ENCODE assay signal across 9 cellular contexts in the genomic region with DNA sequence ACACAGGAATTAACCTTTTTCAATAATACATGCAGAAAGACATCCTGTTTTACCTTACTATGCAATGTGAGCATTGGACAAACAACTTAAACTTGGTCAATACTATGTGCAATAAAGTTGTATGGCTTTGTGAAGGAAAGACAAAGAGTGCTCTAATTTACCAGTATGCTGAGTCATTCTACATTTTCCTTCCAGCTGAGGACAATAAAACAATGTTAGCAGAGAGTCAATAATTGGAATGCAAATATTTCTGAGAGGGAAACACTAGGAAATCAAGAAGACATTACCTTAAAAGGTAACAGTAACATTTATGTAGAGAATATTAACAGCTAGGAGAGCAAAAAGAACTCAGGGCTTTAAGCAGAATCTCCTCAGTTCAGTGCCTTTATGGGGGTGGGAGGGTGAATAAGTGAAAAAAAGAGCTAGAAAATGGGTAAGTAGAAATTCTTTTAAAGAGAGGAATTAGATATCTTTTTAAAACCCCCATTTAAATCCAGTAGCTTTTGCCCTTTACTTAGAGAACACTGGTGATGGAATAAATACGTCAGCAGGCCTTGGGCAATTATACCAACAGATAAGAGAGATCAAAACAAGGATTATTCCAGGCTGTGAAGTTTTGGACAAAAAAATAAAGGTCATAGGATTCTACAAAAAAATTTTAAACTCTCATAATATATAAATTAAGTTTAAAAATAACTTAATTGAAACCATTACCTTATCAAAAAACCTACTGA. TPM values are rescaled to one million over a fixed set of nuclear protein-coding genes. Genes with fewer than 3 reads are reported as not detected.
A peak's percentile ranks its signal among the peaks of the same experiment; 100 is the strongest.
DNase-seq lines count a peak whose midpoint lies in the region; ATAC-seq, FAIRE-seq and TF ChIP-seq lines count a peak whose summit lies in the region.
"Had no signal": no experiment of that assay in that cellular context is flagged by ENCODE, and none has a peak within 500 bp of the region (broad histone marks: within the 10 kb centered on the region; RNA-seq: fewer than 3 reads in every experiment).

No MANE protein-coding gene starts in this region.

- H3K27ac Mint-ChIP-seq in stimulated activated effector memory CD8-positive, alpha-beta T cell treated with anti-CD3 and anti-CD28 coated beads, Interleukin-12 subunit alpha, Interleukin-12 subunit beta, amount 100 ng/mL, for 72 hours, result peak overlapping the region; percentile 43

- no peaks in the 10 kb centered on the region for H3K9me3 Mint-ChIP-seq in stimulated activated effector memory CD8-positive, alpha-beta T cell treated with anti-CD3 and anti-CD28 coated beads, Interleukin-12 subunit alpha, Interleukin-12 subunit beta, amount 100 ng/mL, for 72 hours
- H3K9me3 Mint-ChIP-seq: activated naive CD4-positive, alpha-beta T cell treated with anti-CD3 and anti-CD28 coated beads, Interleukin-2, amount 50 U/mL, for 72 hours had no signal

- H3K4me3 Mint-ChIP-seq in stimulated activated effector memory CD8-positive, alpha-beta T cell treated with anti-CD3 and anti-CD28 coated beads, Interleukin-12 subunit alpha, Interleukin-12 subunit beta, amount 100 ng/mL, for 72 hours, result no peak overlapping the region

- TF ChIP-seq CTCF in fibroblast of villous mesenchyme (IDR thresholded peaks at IDR 0.05; ENCODE audit: insufficient read depth, low read depth, low read length), result no peak

- peaks cover 29% of the 10 kb centered on the region for H3K36me3 Mint-ChIP-seq in stimulated activated effector memory CD8-positive, alpha-beta T cell treated with anti-CD3 and anti-CD28 coated beads, Interleukin-12 subunit alpha, Interleukin-12 subunit beta, amount 100 ng/mL, for 72 hours
- H3K36me3 Mint-ChIP-seq: activated naive CD4-positive, alpha-beta T cell treated with anti-CD3 and anti-CD28 coated beads, Interleukin-2, amount 50 U/mL, for 72 hours had no signal

- FAIRE-seq in RCC 7860 (lab: Jason Lieb, UNC), result peak; percentile 20

- in situ Hi-C loops in ACHN (cut with HindIII; ENCODE audit: low pct_ligation_motif_present, low pct_unique_long_range_greater_than_20kb, low sequenced_read_pairs), result no loop called here

- no peak overlapping the region for H3K4me3 ChIP-seq in fibroblast of villous mesenchyme (ENCODE audit: low read depth, low read length)

- peak; percentile 11 for DNase-seq in NCI-H2171 treated with DMSO at 0.1 percent for 48 hours (lab: John Stamatoyannopoulos, UW)
- no peak for DNase-seq in NCI-H2171 (lab: John Stamatoyannopoulos, UW)
- DNase-seq in RCC 7860 (ENCODE audit: low spot score), result no peak
- peak; percentile 80 for DNase-seq in fibroblast of villous mesenchyme (ENCODE audit: low read depth)
- no peak for DNase-seq in stimulated activated effector memory CD8-positive, alpha-beta T cell treated with anti-CD3 and anti-CD28 coated beads, Interleukin-12 subunit alpha, Interleukin-12 subunit beta, amount 100 ng/mL, for 72 hours (ENCODE audit: low spot score in 2 of 2)
- DNase-seq in activated naive CD4-positive, alpha-beta T cell treated with Interleukin-2 at 50 U/mL for 16 hours, result no peak
- DNase-seq in ACHN, result no peak

- ATAC-seq in stimulated activated effector memory CD8-positive, alpha-beta T cell treated with anti-CD3 and anti-CD28 coated beads, Interleukin-12 subunit alpha, Interleukin-12 subunit beta, amount 100 ng/mL, for 72 hours, result no peak
- no peak for ATAC-seq in HG02610 (IDR thresholded peaks at IDR 0.05; ENCODE audit: unreplicated experiment)
- ATAC-seq: activated naive CD4-positive, alpha-beta T cell treated with anti-CD3 and anti-CD28 coated beads, Interleukin-2, amount 50 U/mL, for 72 hours had no signal

- H3K4me1 Mint-ChIP-seq in stimulated activated effector memory CD8-positive, alpha-beta T cell treated with anti-CD3 and anti-CD28 coated beads, Interleukin-12 subunit alpha, Interleukin-12 subunit beta, amount 100 ng/mL, for 72 hours, result no peaks in the 10 kb centered on the region

RNA-seq across cellular contexts. Expression of a gene that starts 11.6 kb away (rescaled TPM):
- total RNA-seq in fibroblast of villous mesenchyme, result 0.32 and 0.43 TPM in 2 replicates

RNA-seq across cellular contexts. Expression of a gene that starts 48.7 kb away (rescaled TPM):
- 16.1 and 18.1 TPM in 2 replicates for total RNA-seq in fibroblast of villous mesenchyme

RNA-seq across cellular contexts. Expression of a gene that starts 48.9 kb away (rescaled TPM):
- 16.1 and 32.4 TPM in 2 replicates for total RNA-seq in fibroblast of villous mesenchyme

Comparison
In these comparisons a context has a peak if more than half of its experiments do, and no peak if none do; other contexts are left out.
1. DNase-seq: peak in NCI-H2171 treated with DMSO at 0.1 percent for 48 hours (single experiment) and fibroblast of villous mesenchyme (single experiment); none in NCI-H2171 (single experiment), RCC 7860 (single experiment), stimulated activated effector memory CD8-positive, alpha-beta T cell treated with anti-CD3 and anti-CD28 coated beads, Interleukin-12 subunit alpha, Interleukin-12 subunit beta, amount 100 ng/mL, for 72 hours (0 of 2), activated naive CD4-positive, alpha-beta T cell treated with Interleukin-2 at 50 U/mL for 16 hours (single experiment) and ACHN (single experiment).